Comparison of ENCODE assay signal across 23 cellular contexts in the genomic region with DNA sequence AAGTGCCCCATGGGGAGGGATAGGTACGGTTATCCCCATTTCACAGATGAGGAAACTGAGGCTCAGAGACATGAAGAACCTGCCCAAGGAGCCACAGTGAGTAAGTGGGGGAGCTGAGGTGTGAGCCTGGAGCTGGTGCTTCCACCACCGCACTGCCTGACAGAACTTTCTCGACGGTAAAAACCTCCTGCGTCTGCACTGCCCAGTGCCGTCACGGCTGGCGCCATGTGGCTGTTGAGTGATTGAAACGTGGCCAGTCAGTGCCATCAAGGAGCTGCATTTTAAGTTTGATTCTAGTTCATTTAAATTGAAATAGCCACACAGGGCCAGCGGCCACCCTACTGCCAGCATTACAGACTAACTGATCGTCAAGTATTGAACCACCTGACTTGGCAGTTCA.
DNase-seq lines count a peak whose midpoint lies in the region; ATAC-seq and TF ChIP-seq lines count a peak whose summit lies in the region.
"Had no signal": no experiment of that assay in that cellular context is flagged by ENCODE, and none has a peak within 500 bp of the region (broad histone marks: within the 10 kb centered on the region; RNA-seq: fewer than 3 reads in every experiment).

No MANE protein-coding gene starts in this region.

- peaks cover 10 to 25% (median 11%) of the 10 kb centered on the region in 4 donors for H3K4me1 ChIP-seq in upper lobe of left lung

- TF ChIP-seq EP300 in upper lobe of left lung (IDR thresholded peaks at IDR 0.05): no peak

- H3K36me3 Mint-ChIP-seq in natural killer cell: no peaks in the 10 kb centered on the region
- H3K36me3 Mint-ChIP-seq: CD4-positive, alpha-beta memory T cell had no signal

- H3K27me3 ChIP-seq in upper lobe of left lung: no peaks in the 10 kb centered on the region
- H3K27me3 ChIP-seq: BLaER1 treated with 17β-estradiol and CSF1 and Interleukin-3, amounts not matched to agents 10 nM and 100 nM had no signal

- WGBS in upper lobe of left lung, 2 donors: 92 to 93% methylated on average over 11 of the region's 11 CpGs

- peak overlapping the region; percentile 69 for H3K4me3 Mint-ChIP-seq in natural killer cell
- H3K4me3 Mint-ChIP-seq: CD4-positive, alpha-beta memory T cell; H9; HFFc6 had no signal

- TF ChIP-seq CTCF in natural killer cell (IDR thresholded peaks at IDR 0.05) (no peak), upper lobe of left lung (IDR thresholded peaks at IDR 0.05) (no peak)

- H3K27me3 Mint-ChIP-seq in natural killer cell (ENCODE audit: low read depth in 2 of 2): no peaks in the 10 kb centered on the region
- H3K27me3 Mint-ChIP-seq: CD4-positive, alpha-beta memory T cell had no signal

- no peaks in the 10 kb centered on the region for H3K9me3 Mint-ChIP-seq in natural killer cell
- H3K9me3 Mint-ChIP-seq: CD4-positive, alpha-beta memory T cell; H9; HFFc6 had no signal

- no peaks in the 10 kb centered on the region for H3K9me3 ChIP-seq in upper lobe of left lung
- H3K9me3 ChIP-seq: BLaER1 treated with 17β-estradiol and CSF1 and Interleukin-3, amounts not matched to agents 10 nM and 100 nM; SK-N-SH had no signal

- H3K27ac Mint-ChIP-seq in natural killer cell: peak overlapping the region; percentile 79 to 82
- H3K27ac Mint-ChIP-seq: CD4-positive, alpha-beta memory T cell; HFFc6 had no signal

- peaks cover 0 to 3% (median 0%) of the 10 kb centered on the region in 4 donors for H3K36me3 ChIP-seq in upper lobe of left lung

- peaks cover 35 to 54% of the 10 kb centered on the region in 2 donors for H3K4me1 Mint-ChIP-seq in natural killer cell

- TF ChIP-seq POLR2A in upper lobe of left lung (IDR thresholded peaks at IDR 0.05): no peak

- H3K27ac ChIP-seq in cingulate gyrus (ENCODE audit: low read depth, low read length) (peak overlapping the region; percentile 75), upper lobe of left lung (peak overlapping the region in 3 of 4 donors; percentile 4 to 51 (median 20))
- H3K27ac ChIP-seq: BLaER1 treated with 17β-estradiol and CSF1 and Interleukin-3, amounts not matched to agents 10 nM and 100 nM had no signal

- ATAC-seq in Right ventricle myocardium inferior (no peak), Right ventricle myocardium superior (ENCODE audit: poor library complexity) (no peak), natural killer cell (peak; percentile 35 to 53 (median 47)), upper lobe of left lung (ENCODE audit: low FRiP score in 2 of 2) (no peak)

- intact Hi-C loops in Right ventricle myocardium inferior (cut with DNase I): no loop called here
- intact Hi-C loops in Right ventricle myocardium superior (cut with DNase I): no loop called here
- intact Hi-C loops in natural killer cell (cut with micrococcal nuclease): no loop called here

- DNase-seq in Right ventricle myocardium inferior (ENCODE audit: missing footprints) (peak; percentile 25), Right ventricle myocardium superior (no peak), natural killer cell (no peak), upper lobe of left lung (no peak), NCI-H1436 (lab: John Stamatoyannopoulos, UW) (no peak), kidney glomerular epithelial cell (lab: John Stamatoyannopoulos, UW) (no peak)
- DNase-seq in activated effector memory CD4-positive, alpha-beta T cell treated with anti-CD3 and anti-CD28 coated beads, Interleukin-2, amount 50 U/mL, for 16 hours: no peak
- DNase-seq: 8988T, DMS153, H9, HFFc6, MM.1S, NCI-H1048, NCI-H1417 treated with DMSO at 0.1 percent for 48 hours, NCI-H1930, NCI-H2227 treated with DMSO at 0.1 percent for 48 hours, NCI-H510A treated with DMSO at 0.1 percent for 48 hours, NCI-H748 treated with DMSO at 0.1 percent for 48 hours, SIG-M5, SK-N-SH had no signal

- H3K4me3 ChIP-seq in upper lobe of left lung: no peak overlapping the region
- H3K4me3 ChIP-seq: BLaER1 treated with 17β-estradiol and CSF1 and Interleukin-3, amounts not matched to agents 10 nM and 100 nM had no signal

Comparison
In these comparisons a context has a peak if more than half of its experiments do, and no peak if none do; other contexts are left out.
1. ATAC-seq: peak in natural killer cell (3 of 3); none in Right ventricle myocardium inferior (single experiment), Right ventricle myocardium superior (single experiment) and upper lobe of left lung (0 of 2).